Comparison of ENCODE assay signal across 20 cellular contexts in the genomic region with DNA sequence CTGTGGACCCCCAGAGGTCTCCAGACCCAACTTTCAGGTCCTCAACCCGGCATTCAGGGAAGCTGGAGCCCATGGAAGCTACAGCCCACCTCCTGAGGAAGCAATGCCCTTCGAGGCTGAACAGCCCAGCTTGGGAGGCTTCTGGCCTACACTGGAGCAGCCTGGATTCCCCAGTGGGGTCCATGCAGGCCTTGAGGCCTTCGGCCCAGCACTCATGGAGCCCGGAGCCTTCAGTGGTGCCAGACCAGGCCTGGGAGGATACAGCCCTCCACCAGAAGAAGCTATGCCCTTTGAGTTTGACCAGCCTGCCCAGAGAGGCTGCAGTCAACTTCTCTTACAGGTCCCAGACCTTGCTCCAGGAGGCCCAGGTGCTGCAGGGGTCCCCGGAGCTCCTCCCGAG. TPM values are rescaled to one million over a fixed set of nuclear protein-coding genes. Genes with fewer than 3 reads are reported as not detected.
"Had no signal": no experiment of that assay in that cellular context is flagged by ENCODE, and none has a peak within 500 bp of the region (broad histone marks: within the 10 kb centered on the region; RNA-seq: fewer than 3 reads in every experiment).

No MANE protein-coding gene starts in this region.

- H3K27ac Mint-ChIP-seq: activated CD8-positive, alpha-beta memory T cell treated with anti-CD3 and anti-CD28 coated beads, Interleukin-2, amount 10 ng/mL, durations not matched to agents 7 days and 5 days; activated naive CD4-positive, alpha-beta T cell treated with anti-CD3 and anti-CD28 coated beads for 36 hours; activated naive CD8-positive, alpha-beta T cell; activated T-helper 17 cell treated with anti-CD3 and anti-CD28 coated beads, Interleukin-2, amount 50 U/mL, for 72 hours had no signal

- H3K36me3 Mint-ChIP-seq: activated CD8-positive, alpha-beta memory T cell treated with anti-CD3 and anti-CD28 coated beads, Interleukin-2, amount 10 ng/mL, durations not matched to agents 7 days and 5 days; activated naive CD8-positive, alpha-beta T cell had no signal

- H3K27ac ChIP-seq: brain microvascular endothelial cell, cardiac muscle cell, SJSA1 had no signal

- H3K4me3 ChIP-seq: SJSA1 had no signal

- ATAC-seq: activated CD8-positive, alpha-beta memory T cell treated with anti-CD3 and anti-CD28 coated beads, Interleukin-2, amount 10 ng/mL, durations not matched to agents 7 days and 5 days had no signal

- H3K36me3 ChIP-seq: brain microvascular endothelial cell, cardiac muscle cell, SJSA1 had no signal

- FAIRE-seq: RCC 7860 had no signal

- DNase-seq: activated CD4-positive, alpha-beta T cell treated with anti-CD3 and anti-CD28 coated beads for 48 hours; activated CD4-positive, alpha-beta T cell treated with anti-CD3 and anti-CD28 coated beads, Interleukin-2, amount 50 U/mL, for 48 hours; activated CD4-positive, CD25-positive, alpha-beta regulatory T cell treated with anti-CD3 and anti-CD28 coated beads, Interleukin-2, amount 50 U/mL, for 72 hours; activated CD8-positive, alpha-beta memory T cell treated with anti-CD3 and anti-CD28 coated beads, Interleukin-2, amount 10 ng/mL, durations not matched to agents 7 days and 5 days; activated gamma-delta T cell; activated naive CD4-positive, alpha-beta T cell treated with anti-CD3 and anti-CD28 coated beads for 36 hours; activated T-cell treated with anti-CD3 and anti-CD28 coated beads, Interleukin-2, amount 50 U/mL, for 4 hours; brain microvascular endothelial cell; Karpas-422; MM.1S; NCI-H1436 treated with DMSO at 0.1 percent for 48 hours; NCI-H187; NCI-H446; PC-3; SW 1271 had no signal

- H3K9me3 Mint-ChIP-seq: activated naive CD4-positive, alpha-beta T cell treated with anti-CD3 and anti-CD28 coated beads for 36 hours; activated T-cell treated with anti-CD3 and anti-CD28 coated beads, Interleukin-2, amount 50 U/mL, for 4 hours; activated T-helper 17 cell treated with anti-CD3 and anti-CD28 coated beads, Interleukin-2, amount 50 U/mL, for 72 hours had no signal

RNA-seq across cellular contexts. Expression of a gene that starts 2.8 kb away (rescaled TPM):
- total RNA-seq: SJSA1 had no signal
